8 cellular contexts compared by ENCODE assay signal in genomic region chr12:120496353-120497340, GRCh38. TPM values are rescaled to one million over a fixed set of nuclear protein-coding genes. Genes with fewer than 3 reads are reported as not detected.
DNase-seq lines count a peak whose midpoint lies in the region; ATAC-seq and TF ChIP-seq lines count a peak whose summit lies in the region.

No MANE protein-coding gene starts in this region.

- H3K27me3 Mint-ChIP-seq in T-cell: no peaks in the 10 kb centered on the region

- no peaks in the 10 kb centered on the region for H3K9me3 Mint-ChIP-seq in T-cell

- POLR2A ChIA-PET in T-cell (lab: Charles Lee): interaction anchor here (0.6 to 2.1 kb wide), 11 partner anchors 9 to 295 kb away, joined by 3 to 10 read pairs (median 3); partner anchors contain the start of genes COQ5 (in 2 of the 2), RNU4-2 (in 1 of the 2) and RPLP0 (in 1 of the 2)

- peak overlapping the region; percentile 88 to 96 (median 91) for H3K4me3 Mint-ChIP-seq in T-cell

- intact Hi-C loops in ascending aorta (cut with DNase I): loop anchor here (1.0 to 2.0 kb wide), 3 partner anchors 27 to 84 kb away; partner anchors contain the start of genes COQ5, POP5 and SRSF9

- H3K27me3 ChIP-seq in HUES6 (ENCODE audit: control insufficient read depth, insufficient read depth, low read length) (no peaks in the 10 kb centered on the region), ascending aorta (no peaks in the 10 kb centered on the region)

- H3K4me1 Mint-ChIP-seq in T-cell: peaks cover 29 to 37% (median 33%) of the 10 kb centered on the region in 3 donors

- DNase-seq in AG20443 (ENCODE audit: low spot score) (peak; percentile 75), T-cell (peak in 32 of 34 experiments; percentile 7 to 54 (median 31)), ascending aorta (ENCODE audit: low spot score in 2 of 2) (peak; percentile 16 to 80), hepatic stellate cell (ENCODE audit: low spot score) (peak; percentile 73), renal cortical epithelial cell (ENCODE audit: low read depth) (peak; percentile 22)

- H3K27ac Mint-ChIP-seq in T-cell: peak overlapping the region; percentile 90 to 93

- TF ChIP-seq CTCF in ascending aorta (IDR thresholded peaks at IDR 0.05): no peak

- H3K9ac ChIP-seq in HUES6 (ENCODE audit: low read length): peak overlapping the region; percentile 92

- H3K4me3 ChIP-seq in HUES6 (ENCODE audit: low read depth, low read length) (peak overlapping the region; percentile 93), ascending aorta (peak overlapping the region; percentile 83 to 86)

- CTCF ChIA-PET in T-cell (lab: Charles Lee): interaction anchor here (0.6 to 1.6 kb wide), 10 partner anchors 23 to 1570 kb away, joined by 3 to 9 read pairs (median 4); partner anchors contain the start of gene SRSF9 (in 1 of the 2)

- H3K9me3 ChIP-seq in HUES6 (ENCODE audit: control insufficient read depth, insufficient read depth, low read depth, low read length) (no peaks in the 10 kb centered on the region), ascending aorta (no peaks in the 10 kb centered on the region)

- H3K36me3 ChIP-seq in HUES6 (ENCODE audit: control insufficient read depth, insufficient read depth, low read length) (peaks cover 34% of the 10 kb centered on the region), ascending aorta (peaks cover 15 to 25% of the 10 kb centered on the region in 2 donors)

- peak overlapping the region; percentile 86; the same call in 1 of the 2 replicates for H3K27ac ChIP-seq in HUES6 (ENCODE audit: low read depth, low read length)
- H3K27ac ChIP-seq in ascending aorta: peak overlapping the region; percentile 82 to 86

- H3K4me1 ChIP-seq in HUES6 (ENCODE audit: control insufficient read depth, insufficient read depth, low read length) (peaks cover 14% of the 10 kb centered on the region; the same call in 1 of the 2 replicates), ascending aorta (peaks cover 6 to 9% of the 10 kb centered on the region in 2 donors)

- H3K36me3 Mint-ChIP-seq in T-cell: peaks cover 15% of the 10 kb centered on the region

- ATAC-seq in GM18873 (IDR thresholded peaks at IDR 0.05; ENCODE audit: low FRiP score, unreplicated experiment): peak; percentile 18
- ATAC-seq in T-cell (replicated peaks in 1 of 4): peak; percentile 26 to 43 (median 35)
- no peak for ATAC-seq in GM19324 (IDR thresholded peaks at IDR 0.05; ENCODE audit: low FRiP score, unreplicated experiment)

RNA-seq across cellular contexts. Expression of gene DYNLL1, which starts 0.7 kb away (rescaled TPM):
- total RNA-seq in T-cell (10 to 100 TPM; 47.2 to 90.1 (median 75.5) TPM), ascending aorta (216 TPM), renal cortical epithelial cell (216 and 417 TPM in 2 replicates)

RNA-seq across cellular contexts. Expression of gene SRSF9, which starts 27.1 kb away (rescaled TPM):
- total RNA-seq in T-cell (100 to 1,000 TPM; 134 to 149 (median 135) TPM), ascending aorta (68.6 TPM), renal cortical epithelial cell (190 and 199 TPM in 2 replicates)

RNA-seq across cellular contexts. Expression of gene COQ5, which starts 32.3 kb away (rescaled TPM):
- total RNA-seq in T-cell: 10 to 100 TPM; 11.3 to 23.4 (median 21.5) TPM
- total RNA-seq in ascending aorta: 5.9 TPM
- 46.6 and 50.0 TPM in 2 replicates for total RNA-seq in renal cortical epithelial cell

RNA-seq across cellular contexts. Expression of gene RNF10, which starts 37.5 kb away (rescaled TPM):
- total RNA-seq in T-cell: 100 to 1,000 TPM; 204 to 348 (median 222) TPM
- 147 TPM for total RNA-seq in ascending aorta
- total RNA-seq in renal cortical epithelial cell: 84.7 and 491 TPM in 2 replicates

RNA-seq across cellular contexts. Expression of gene GATC, which starts 50.4 kb away (rescaled TPM):
- total RNA-seq in T-cell (10 to 100 TPM; 15.9 to 47.2 (median 30.3) TPM), ascending aorta (6.2 TPM), renal cortical epithelial cell (30.9 and 32.0 TPM in 2 replicates)

Comparison
In these comparisons a context has a peak if more than half of its experiments do, and no peak if none do; other contexts are left out.
1. DNase-seq: peak in every context shown above with its lines; median percentile 75 in AG20443; 73 in hepatic stellate cell; 48 in ascending aorta; 31 in T-cell; 22 in renal cortical epithelial cell.